ENCODE assay signal across 8 cellular contexts in genomic region chr18:60684843-60685513, GRCh38.
A peak's percentile ranks its signal among the peaks of the same experiment; 100 is the strongest.
DNase-seq lines count a peak whose midpoint lies in the region; ATAC-seq, FAIRE-seq and TF ChIP-seq lines count a peak whose summit lies in the region.

No MANE protein-coding gene starts in this region.

- H3K4me3 ChIP-seq in parathyroid adenoma (ENCODE audit: low read depth, low read length) (no peak overlapping the region), Peyer's patch (no peak overlapping the region)

- no peak overlapping the region for H2AFZ ChIP-seq in parathyroid adenoma

- no peak for ATAC-seq in HG03025 (IDR thresholded peaks at IDR 0.05; ENCODE audit: low FRiP score, unreplicated experiment)

- no peak overlapping the region for H3K9ac ChIP-seq in parathyroid adenoma

- no peak for TF ChIP-seq POLR2A in Peyer's patch (IDR thresholded peaks at IDR 0.05)

- H3K27me3 ChIP-seq in parathyroid adenoma (ENCODE audit: control insufficient read depth, insufficient read depth, low read length) (no peaks in the 10 kb centered on the region), Peyer's patch (no peaks in the 10 kb centered on the region)

- H3K27ac ChIP-seq in parathyroid adenoma (no peak overlapping the region), Peyer's patch (no peak overlapping the region)

- H3K4me1 ChIP-seq in parathyroid adenoma, result no peaks in the 10 kb centered on the region
- H3K4me1 ChIP-seq in Peyer's patch, result no peaks in the 10 kb centered on the region

- peak; percentile 13 for TF ChIP-seq CTCF in parathyroid adenoma (IDR thresholded peaks at IDR 0.05)
- TF ChIP-seq CTCF in Peyer's patch (IDR thresholded peaks at IDR 0.05), result peak in 3 of 6 experiments; percentile 23 to 38 (median 35)

- no peaks in the 10 kb centered on the region for H3K79me2 ChIP-seq in parathyroid adenoma

- no peaks in the 10 kb centered on the region for H3K9me3 ChIP-seq in parathyroid adenoma (ENCODE audit: control insufficient read depth, low read length)
- no peaks in the 10 kb centered on the region for H3K9me3 ChIP-seq in Peyer's patch

- no peak overlapping the region for H3K4me2 ChIP-seq in parathyroid adenoma (ENCODE audit: low read length)

- DNase-seq in GM18507 (ENCODE audit: extremely low spot score, insufficient read length, low read depth) (no peak), NCI-H2227 treated with DMSO at 0.1 percent for 48 hours (lab: John Stamatoyannopoulos, UW) (peak; percentile 37), dermis blood vessel endothelial cell (peak; percentile 68), KG1 (lab: John Stamatoyannopoulos, UW) (no peak), Peyer's patch (no peak)

- FAIRE-seq in A204.1 (lab: Jason Lieb, UNC), result peak; percentile 93
- FAIRE-seq in GM18507 (lab: Jason Lieb, UNC), result peak; percentile 68

- H3K36me3 ChIP-seq in parathyroid adenoma (ENCODE audit: control insufficient read depth, insufficient read depth, low read length), result no peaks in the 10 kb centered on the region
- no peaks in the 10 kb centered on the region for H3K36me3 ChIP-seq in Peyer's patch

Comparison
In these comparisons a context has a peak if more than half of its experiments do, and no peak if none do; other contexts are left out.
1. DNase-seq: peak in NCI-H2227 treated with DMSO at 0.1 percent for 48 hours (single experiment) and dermis blood vessel endothelial cell (single experiment); none in GM18507 (single experiment), KG1 (single experiment) and Peyer's patch (0 of 3).